Comparison of ENCODE assay signal across 9 cellular contexts in the genomic region with DNA sequence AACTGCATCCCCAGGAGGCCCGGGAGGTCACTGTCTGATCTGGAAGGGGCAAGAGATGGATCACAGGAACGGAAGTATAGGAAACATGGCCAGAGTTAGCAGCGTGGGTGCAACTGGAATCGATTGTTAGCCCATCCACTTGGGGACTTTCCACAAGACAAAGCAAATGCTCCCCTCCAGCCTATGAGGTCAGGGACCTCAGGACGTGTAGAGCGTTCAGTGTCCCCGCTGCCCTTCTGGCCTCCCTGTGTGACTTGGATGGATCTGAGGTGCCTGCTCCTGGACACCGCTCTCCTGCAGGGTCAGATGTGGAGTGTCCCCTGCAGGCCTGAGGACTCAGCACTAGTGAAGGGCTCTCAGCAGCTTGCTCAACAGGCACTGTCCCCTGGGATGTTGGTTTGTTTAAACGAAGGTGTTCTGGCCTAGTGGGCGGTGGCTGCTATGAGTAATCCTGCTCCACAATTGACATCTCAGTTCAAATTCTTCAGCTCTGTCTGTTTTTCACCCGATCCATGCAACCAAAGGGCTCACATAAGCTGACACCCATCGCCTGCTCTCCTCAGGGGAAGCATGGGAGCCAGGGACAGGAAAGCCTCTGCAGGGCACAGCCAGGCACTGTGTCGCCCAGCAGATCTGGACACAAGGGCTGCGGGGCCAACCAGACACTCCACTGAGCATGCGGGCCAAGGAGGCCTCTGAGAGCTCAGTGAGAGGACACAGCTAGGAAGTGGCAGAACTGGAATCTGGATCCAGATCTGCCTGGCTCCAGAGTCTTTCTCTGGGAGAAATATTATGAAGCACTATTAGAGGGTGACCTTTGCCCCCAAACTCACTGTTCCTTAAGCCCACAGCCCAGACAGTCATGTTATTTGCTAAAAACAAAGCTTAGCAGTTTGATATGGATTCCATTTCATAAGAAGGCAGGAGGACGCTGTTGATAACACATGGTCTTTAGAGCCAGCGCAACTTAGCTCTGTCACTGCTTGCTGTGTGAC.
DNase-seq lines count a peak whose midpoint lies in the region; ATAC-seq, FAIRE-seq and TF ChIP-seq lines count a peak whose summit lies in the region.
"Had no signal": no experiment of that assay in that cellular context is flagged by ENCODE, and none has a peak within 500 bp of the region (broad histone marks: within the 10 kb centered on the region; RNA-seq: fewer than 3 reads in every experiment).

No MANE protein-coding gene starts in this region.

- 74 to 83% (median 78%) methylated on average over 17 of the region's 17 CpGs for WGBS in small intestine, 3 donors

- peak overlapping the region in 1 of 2 donors; percentile 37 for H3K27ac ChIP-seq in small intestine (ENCODE audit: low read depth in 1 of 2, low read length in 1 of 2)

- TF ChIP-seq CTCF in osteocyte (IDR thresholded peaks at IDR 0.05), result no peak

- H3K36me3 Mint-ChIP-seq in osteocyte (ENCODE audit: unreplicated experiment), result no peaks in the 10 kb centered on the region

- H3K27me3 ChIP-seq in small intestine (ENCODE audit: control insufficient read depth in 2 of 2, insufficient read depth in 2 of 2, low read length in 2 of 2), result no peaks in the 10 kb centered on the region

- H3K27ac Mint-ChIP-seq in osteocyte (ENCODE audit: unreplicated experiment), result peak overlapping the region; percentile 56

- peak; percentile 89 for ATAC-seq in GM21526 (IDR thresholded peaks at IDR 0.05; ENCODE audit: low FRiP score, unreplicated experiment)

- TF ChIP-seq POLR2A in GM12891 (IDR thresholded peaks at IDR 0.05; ENCODE audit: low read depth, low read length), result 0 out of 2 replicates have a peak, but pooled peaks have one; percentile 37

- no peaks in the 10 kb centered on the region for H3K36me3 ChIP-seq in small intestine (ENCODE audit: control insufficient read depth in 2 of 2, insufficient read depth in 2 of 2, low read length in 2 of 2)

- H3K9me3 Mint-ChIP-seq in osteocyte (ENCODE audit: unreplicated experiment), result no peaks in the 10 kb centered on the region

- H3K9me3 ChIP-seq in small intestine (ENCODE audit: control insufficient read depth, low read depth), result no peaks in the 10 kb centered on the region

- no peaks in the 10 kb centered on the region for H3K27me3 Mint-ChIP-seq in osteocyte (ENCODE audit: unreplicated experiment)

- no peak overlapping the region for H3K4me3 ChIP-seq in small intestine (ENCODE audit: low read depth in 1 of 2, low read length in 2 of 2)

- DNase-seq in GM12891 (ENCODE audit: insufficient read length, low spot score) (peak; percentile 48), HT-29 (ENCODE audit: low spot score) (peak; percentile 66), ecto neural progenitor cell (ENCODE audit: low spot score) (peak; percentile 43), osteocyte (ENCODE audit: extremely low spot score, unreplicated experiment) (no peak), NCI-H1694 (lab: John Stamatoyannopoulos, UW) (no peak), NCI-H1092 (lab: John Stamatoyannopoulos, UW) (no peak), small intestine (no peak)

- no peak overlapping the region for H3K4me3 Mint-ChIP-seq in osteocyte (ENCODE audit: unreplicated experiment)

- no peaks in the 10 kb centered on the region for H3K4me1 ChIP-seq in small intestine (ENCODE audit: control insufficient read depth in 2 of 2, insufficient read depth in 1 of 2, low read depth in 1 of 2, low read length in 1 of 2)

- H3K4me1 Mint-ChIP-seq in osteocyte (ENCODE audit: unreplicated experiment), result peaks cover 30% of the 10 kb centered on the region

- peak; percentile 82 for FAIRE-seq in GM12891 (lab: Jason Lieb, UNC)
- FAIRE-seq in small intestine (lab: Jason Lieb, UNC), result no peak
- FAIRE-seq: TTC549 had no signal

TF ChIP-seq in GM12891, 5 proteins besides CTCF, POLR2A, EP300 and RAD21:
- TF ChIP-seq POLR2AphosphoS5 (IDR thresholded peaks at IDR 0.05; ENCODE audit: low read depth, low read length) (no peak), POU2F2 (IDR thresholded peaks at IDR 0.05; ENCODE audit: low read depth, low read length) (peak; percentile 63)

Comparison
In these comparisons a context has a peak if more than half of its experiments do, and no peak if none do; other contexts are left out.
1. DNase-seq: peak in GM12891 (single experiment), HT-29 (single experiment) and ecto neural progenitor cell (single experiment); none in osteocyte (single experiment), NCI-H1694 (single experiment), NCI-H1092 (single experiment) and small intestine (single experiment).